1 cellular context compared by ENCODE assay signal in genomic region chr1:224051086-224051406, GRCh38.
TF ChIP-seq lines count a peak whose summit lies in the region.

No MANE protein-coding gene starts in this region.

TF ChIP-seq in K562, 482 proteins besides CTCF, POLR2A, EP300 and RAD21:
- TF ChIP-seq MYC (IDR thresholded peaks at IDR 0.05; ENCODE audit: low read depth, low read length) (0 out of 2 replicates have a peak, but pooled peaks have one; percentile 7), MYC (CRISPR knock-in tag; IDR thresholded peaks at IDR 0.05; ENCODE audit: borderline replicate concordance, low read depth) (no peak), RHOXF2B (CRISPR knock-in tag; conservative IDR thresholded peaks at IDR 0.05) (no peak), ETV5 (CRISPR knock-in tag; IDR thresholded peaks at IDR 0.05; ENCODE audit: low read depth) (0 out of 2 replicates have a peak, but pooled peaks have one; percentile 35)
- TF ChIP-seq, protein P1, sequence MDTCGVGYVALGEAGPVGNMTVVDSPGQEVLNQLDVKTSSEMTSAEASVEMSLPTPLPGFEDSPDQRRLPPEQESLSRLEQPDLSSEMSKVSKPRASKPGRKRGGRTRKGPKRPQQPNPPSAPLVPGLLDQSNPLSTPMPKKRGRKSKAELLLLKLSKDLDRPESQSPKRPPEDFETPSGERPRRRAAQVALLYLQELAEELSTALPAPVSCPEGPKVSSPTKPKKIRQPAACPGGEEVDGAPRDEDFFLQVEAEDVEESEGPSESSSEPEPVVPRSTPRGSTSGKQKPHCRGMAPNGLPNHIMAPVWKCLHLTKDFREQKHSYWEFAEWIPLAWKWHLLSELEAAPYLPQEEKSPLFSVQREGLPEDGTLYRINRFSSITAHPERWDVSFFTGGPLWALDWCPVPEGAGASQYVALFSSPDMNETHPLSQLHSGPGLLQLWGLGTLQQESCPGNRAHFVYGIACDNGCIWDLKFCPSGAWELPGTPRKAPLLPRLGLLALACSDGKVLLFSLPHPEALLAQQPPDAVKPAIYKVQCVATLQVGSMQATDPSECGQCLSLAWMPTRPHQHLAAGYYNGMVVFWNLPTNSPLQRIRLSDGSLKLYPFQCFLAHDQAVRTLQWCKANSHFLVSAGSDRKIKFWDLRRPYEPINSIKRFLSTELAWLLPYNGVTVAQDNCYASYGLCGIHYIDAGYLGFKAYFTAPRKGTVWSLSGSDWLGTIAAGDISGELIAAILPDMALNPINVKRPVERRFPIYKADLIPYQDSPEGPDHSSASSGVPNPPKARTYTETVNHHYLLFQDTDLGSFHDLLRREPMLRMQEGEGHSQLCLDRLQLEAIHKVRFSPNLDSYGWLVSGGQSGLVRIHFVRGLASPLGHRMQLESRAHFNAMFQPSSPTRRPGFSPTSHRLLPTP (IDR thresholded peaks at IDR 0.05; ENCODE audit: borderline replicate concordance, extremely low read depth, insufficient read length): no peak
